Comparison of ENCODE assay signal across 16 cellular contexts in genomic region chr4:146367347-146367746, GRCh38.
DNase-seq lines count a peak whose midpoint lies in the region; ATAC-seq and TF ChIP-seq lines count a peak whose summit lies in the region.
"Had no signal": no experiment of that assay in that cellular context is flagged by ENCODE, and none has a peak within 500 bp of the region (broad histone marks: within the 10 kb centered on the region; RNA-seq: fewer than 3 reads in every experiment).

No MANE protein-coding gene starts in this region.

- TF ChIP-seq CTCF in GM23338 (conservative IDR thresholded peaks at IDR 0.05; ENCODE audit: low read depth in 2 of 2) (no peak), glutamatergic neuron (IDR thresholded peaks at IDR 0.05; ENCODE audit: partially characterized antibody, unreplicated experiment) (no peak), progenitor cell of endocrine pancreas (IDR thresholded peaks at IDR 0.05; ENCODE audit: unreplicated experiment) (no peak)

- H4K20me1 ChIP-seq in GM23338 (replicated peaks; ENCODE audit: insufficient read depth) = no peaks in the 10 kb centered on the region

- no peak overlapping the region for H3K4me3 ChIP-seq in right cardiac atrium (ENCODE audit: low read length)
- no peak overlapping the region for H3K4me3 ChIP-seq in GM23338
- H3K4me3 ChIP-seq in CD4-positive, alpha-beta memory T cell (ENCODE audit: low read length in 2 of 2) = no peak overlapping the region
- H3K4me3 ChIP-seq: BLaER1 treated with 17β-estradiol and CSF1 and Interleukin-3, amounts not matched to agents 10 nM and 100 nM; GM12878 had no signal

- no peaks in the 10 kb centered on the region for H3K9me3 ChIP-seq in right cardiac atrium (ENCODE audit: control insufficient read depth, low read length)
- no peaks in the 10 kb centered on the region for H3K9me3 ChIP-seq in CD4-positive, alpha-beta memory T cell (ENCODE audit: control insufficient read depth in 1 of 2, low read length in 2 of 2)

- POLR2A ChIA-PET in CD4-positive, alpha-beta memory T cell (lab: Charles Lee; ENCODE audit: partially characterized antibody) = no interaction called here

- ATAC-seq in Right ventricle myocardium superior (ENCODE audit: poor library complexity) (peak; percentile 70), right cardiac atrium (no peak), GM23338 (no peak)
- ATAC-seq: GM12878 had no signal

- intact Hi-C loops in Right ventricle myocardium superior (cut with DNase I) (no loop called here), right cardiac atrium (cut with DNase I) (no loop called here)
- intact Hi-C loops in CD4-positive, alpha-beta memory T cell (cut with micrococcal nuclease) = no loop called here

- no peaks in the 10 kb centered on the region for H3K79me2 ChIP-seq in GM23338 (replicated peaks; ENCODE audit: insufficient read depth)

- H3K4me1 Mint-ChIP-seq in GM23338 (peaks cover 7% of the 10 kb centered on the region), glutamatergic neuron (ENCODE audit: low read depth, unreplicated experiment) (peaks cover 27% of the 10 kb centered on the region), progenitor cell of endocrine pancreas (ENCODE audit: low read depth) (peaks cover 32% of the 10 kb centered on the region)
- peaks cover 0 to 37% (median 10%) of the 10 kb centered on the region in 4 donors for H3K4me1 Mint-ChIP-seq in CD4-positive, alpha-beta memory T cell
- peaks cover 23% of the 10 kb centered on the region for H3K4me1 Mint-ChIP-seq in activated T-cell treated with anti-CD3 and anti-CD28 coated beads, Interleukin-2, amount 50 U/mL, for 24 hours (ENCODE audit: low read depth)

- H3K9me3 Mint-ChIP-seq in GM23338 = peaks cover 2% of the 10 kb centered on the region; the same call in 2 of the 3 replicates
- H3K9me3 Mint-ChIP-seq in glutamatergic neuron (ENCODE audit: unreplicated experiment) = peaks cover 2% of the 10 kb centered on the region
- H3K9me3 Mint-ChIP-seq in progenitor cell of endocrine pancreas (ENCODE audit: low read depth) = peaks cover 19% of the 10 kb centered on the region
- peaks cover 2 to 19% (median 12%) of the 10 kb centered on the region in 8 donors for H3K9me3 Mint-ChIP-seq in CD4-positive, alpha-beta memory T cell
- peaks cover 3% of the 10 kb centered on the region for H3K9me3 Mint-ChIP-seq in activated T-cell treated with anti-CD3 and anti-CD28 coated beads, Interleukin-2, amount 50 U/mL, for 24 hours
- H3K9me3 Mint-ChIP-seq: CD4-positive, alpha-beta T cell had no signal

- H3K36me3 Mint-ChIP-seq in GM23338 (ENCODE audit: low read depth) (no peaks in the 10 kb centered on the region; the same call in 1 of the 3 replicates), glutamatergic neuron (ENCODE audit: unreplicated experiment) (peaks cover 6% of the 10 kb centered on the region), progenitor cell of endocrine pancreas (ENCODE audit: insufficient read depth) (peaks cover 11% of the 10 kb centered on the region)
- H3K36me3 Mint-ChIP-seq in CD4-positive, alpha-beta memory T cell = peaks cover 6 to 10% of the 10 kb centered on the region in 2 donors
- H3K36me3 Mint-ChIP-seq in activated T-cell treated with anti-CD3 and anti-CD28 coated beads, Interleukin-2, amount 50 U/mL, for 24 hours (ENCODE audit: low read depth) = peaks cover 9% of the 10 kb centered on the region

- CTCF ChIA-PET in CD4-positive, alpha-beta memory T cell (lab: Charles Lee; ENCODE audit: partially characterized antibody) = no interaction called here

- H3K9me2 ChIP-seq in GM23338 (ENCODE audit: insufficient read depth) = no peaks in the 10 kb centered on the region

- H3K27me3 Mint-ChIP-seq in GM23338 (ENCODE audit: insufficient read depth, low read depth, poor library complexity) = no peaks in the 10 kb centered on the region
- no peaks in the 10 kb centered on the region for H3K27me3 Mint-ChIP-seq in glutamatergic neuron (ENCODE audit: unreplicated experiment)
- H3K27me3 Mint-ChIP-seq in progenitor cell of endocrine pancreas = no peaks in the 10 kb centered on the region
- no peaks in the 10 kb centered on the region for H3K27me3 Mint-ChIP-seq in CD4-positive, alpha-beta memory T cell
- H3K27me3 Mint-ChIP-seq in activated T-cell treated with anti-CD3 and anti-CD28 coated beads, Interleukin-2, amount 50 U/mL, for 24 hours = no peaks in the 10 kb centered on the region
- H3K27me3 Mint-ChIP-seq: CD4-positive, alpha-beta T cell had no signal

- H3K4me2 ChIP-seq in GM23338 = no peak overlapping the region
- H3K4me2 ChIP-seq: BLaER1 treated with 17β-estradiol and CSF1 and Interleukin-3, amounts not matched to agents 10 nM and 100 nM had no signal

- H3K27ac Mint-ChIP-seq in GM23338 (peak overlapping the region; percentile 16; the same call in 1 of the 2 replicates), glutamatergic neuron (ENCODE audit: unreplicated experiment) (peak overlapping the region; percentile 28), progenitor cell of endocrine pancreas (peak overlapping the region; percentile 57)
- H3K27ac Mint-ChIP-seq in CD4-positive, alpha-beta memory T cell = no peak overlapping the region
- H3K27ac Mint-ChIP-seq in activated T-cell treated with anti-CD3 and anti-CD28 coated beads, Interleukin-2, amount 50 U/mL, for 24 hours = no peak overlapping the region
- H3K27ac Mint-ChIP-seq: CD4-positive, alpha-beta T cell had no signal

- no peaks in the 10 kb centered on the region for H3K27me3 ChIP-seq in right cardiac atrium (ENCODE audit: control insufficient read depth, insufficient read depth)
- no peaks in the 10 kb centered on the region for H3K27me3 ChIP-seq in GM23338 (ENCODE audit: insufficient read depth)
- no peaks in the 10 kb centered on the region for H3K27me3 ChIP-seq in CD4-positive, alpha-beta memory T cell (ENCODE audit: insufficient read depth, low read length)
- H3K27me3 ChIP-seq: BLaER1 treated with 17β-estradiol and CSF1 and Interleukin-3, amounts not matched to agents 10 nM and 100 nM had no signal

- H3K4me3 Mint-ChIP-seq in GM23338 (no peak overlapping the region), glutamatergic neuron (ENCODE audit: unreplicated experiment) (no peak overlapping the region), progenitor cell of endocrine pancreas (ENCODE audit: low read depth) (no peak overlapping the region)
- no peak overlapping the region for H3K4me3 Mint-ChIP-seq in CD4-positive, alpha-beta memory T cell
- no peak overlapping the region for H3K4me3 Mint-ChIP-seq in activated T-cell treated with anti-CD3 and anti-CD28 coated beads, Interleukin-2, amount 50 U/mL, for 24 hours
- H3K4me3 Mint-ChIP-seq: CD4-positive, alpha-beta T cell; H9 had no signal

- H2AFZ ChIP-seq in GM23338 = no peak overlapping the region

- 85% methylated on average over 1 of the region's 1 CpG for WGBS in right cardiac atrium

- no peaks in the 10 kb centered on the region for H3F3A ChIP-seq in GM23338 (replicated peaks; ENCODE audit: low read depth)

- H3K27ac ChIP-seq in right cardiac atrium (ENCODE audit: low read length) (no peak overlapping the region), GM23338 (ENCODE audit: low read depth) (no peak overlapping the region)
- no peak overlapping the region for H3K27ac ChIP-seq in CD4-positive, alpha-beta memory T cell (ENCODE audit: low read depth, low read length)
- H3K27ac ChIP-seq: BLaER1 treated with 17β-estradiol and CSF1 and Interleukin-3, amounts not matched to agents 10 nM and 100 nM had no signal

- DNase-seq in Right ventricle myocardium superior (no peak), right cardiac atrium (no peak), GM23338 (ENCODE audit: low spot score) (no peak), glutamatergic neuron (no peak), progenitor cell of endocrine pancreas (ENCODE audit: low spot score, unreplicated experiment) (no peak)
- DNase-seq in CD4-positive, alpha-beta memory T cell = no peak
- no peak for DNase-seq in activated T-cell treated with anti-CD3 and anti-CD28 coated beads, Interleukin-2, amount 50 U/mL, for 24 hours
- DNase-seq: 8988T; ACHN; CD4-positive, alpha-beta T cell; DMS79; GOT3; H9; IMR-90 had no signal

- H3K4me1 ChIP-seq in right cardiac atrium (ENCODE audit: control insufficient read depth, insufficient read depth, low read length) = peaks cover 1% of the 10 kb centered on the region
- H3K4me1 ChIP-seq in GM23338 (ENCODE audit: insufficient read depth) = no peaks in the 10 kb centered on the region
- H3K4me1 ChIP-seq in CD4-positive, alpha-beta memory T cell (ENCODE audit: insufficient read depth, low read length) = no peaks in the 10 kb centered on the region

- no peaks in the 10 kb centered on the region for H3K36me3 ChIP-seq in GM23338 (ENCODE audit: insufficient read depth)
- no peaks in the 10 kb centered on the region for H3K36me3 ChIP-seq in CD4-positive, alpha-beta memory T cell (ENCODE audit: insufficient read depth, low read length)
- H3K36me3 ChIP-seq: BLaER1 treated with 17β-estradiol and CSF1 and Interleukin-3, amounts not matched to agents 10 nM and 100 nM had no signal

Comparison
In these comparisons a context has a peak if more than half of its experiments do, and no peak if none do; other contexts are left out.
1. H3K27ac Mint-ChIP-seq: peak in GM23338 (single experiment), glutamatergic neuron (single experiment) and progenitor cell of endocrine pancreas (single experiment); none in CD4-positive, alpha-beta memory T cell (0 of 7) and activated T-cell treated with anti-CD3 and anti-CD28 coated beads, Interleukin-2, amount 50 U/mL, for 24 hours (single experiment).